Comparison of ENCODE assay signal across 15 cellular contexts in the genomic region with DNA sequence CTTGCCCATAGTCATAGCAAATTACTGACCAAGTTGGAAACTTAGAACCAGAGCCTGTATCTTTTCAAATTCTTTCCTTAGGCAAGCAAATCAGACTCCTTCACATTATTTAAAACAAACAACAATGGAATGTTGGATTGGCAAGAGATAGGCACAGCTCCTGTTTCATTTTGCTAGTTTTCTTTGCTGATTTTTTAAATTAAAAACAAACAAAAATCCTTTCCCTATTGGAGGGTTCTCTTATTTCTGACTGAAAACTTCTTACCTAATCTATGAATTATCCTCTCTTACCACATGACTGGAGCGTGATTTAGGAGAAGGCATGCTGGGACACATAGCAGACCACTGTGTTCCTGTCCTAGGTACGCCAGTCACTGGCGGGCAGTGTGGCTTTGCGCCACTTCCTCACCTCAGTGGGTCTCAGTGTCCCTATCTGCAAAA.
DNase-seq lines count a peak whose midpoint lies in the region; ATAC-seq and TF ChIP-seq lines count a peak whose summit lies in the region.
"Had no signal": no experiment of that assay in that cellular context is flagged by ENCODE, and none has a peak within 500 bp of the region (broad histone marks: within the 10 kb centered on the region; RNA-seq: fewer than 3 reads in every experiment).

No MANE protein-coding gene starts in this region.

- no peak for ATAC-seq in GM21529 (IDR thresholded peaks at IDR 0.05; ENCODE audit: unreplicated experiment)
- no peak for ATAC-seq in HG02840 (IDR thresholded peaks at IDR 0.05; ENCODE audit: low FRiP score, unreplicated experiment)
- ATAC-seq in HG03342 (IDR thresholded peaks at IDR 0.05; ENCODE audit: unreplicated experiment), result no peak
- ATAC-seq: activated naive CD4-positive, alpha-beta T cell treated with anti-CD3 and anti-CD28 coated beads, Interleukin-2, amount 50 U/mL, for 72 hours had no signal

- intact Hi-C loops in ascending aorta (cut with DNase I), result loop anchor here (5.0 kb wide), 1 partner anchor 87 kb away; no protein-coding TSS in a partner anchor

- peaks cover 5% of the 10 kb centered on the region for H3K36me3 Mint-ChIP-seq in osteocyte (ENCODE audit: unreplicated experiment)

- no peak for TF ChIP-seq CTCF in AG09319 (IDR thresholded peaks at IDR 0.05; ENCODE audit: low read depth, low read length)
- TF ChIP-seq CTCF in ascending aorta (IDR thresholded peaks at IDR 0.05), result no peak
- TF ChIP-seq CTCF in fibroblast of pulmonary artery (IDR thresholded peaks at IDR 0.05; ENCODE audit: low read length, missing control alignments), result no peak
- TF ChIP-seq CTCF in osteocyte (IDR thresholded peaks at IDR 0.05), result no peak

- H3K4me1 Mint-ChIP-seq in osteocyte (ENCODE audit: unreplicated experiment), result peaks cover 87% of the 10 kb centered on the region

- peaks cover 4 to 47% of the 10 kb centered on the region in 2 donors for H3K4me1 ChIP-seq in ascending aorta

- H3K4me3 ChIP-seq in ascending aorta (peak overlapping the region in 1 of 2 donors; percentile 34), fibroblast of pulmonary artery (replicated peaks; ENCODE audit: low read depth, low read length) (no peak overlapping the region)

- peak overlapping the region; percentile 26 for H3K4me3 Mint-ChIP-seq in osteocyte (ENCODE audit: unreplicated experiment)
- H3K4me3 Mint-ChIP-seq: nephron progenitor cell had no signal

- H3K27ac Mint-ChIP-seq in osteocyte (ENCODE audit: unreplicated experiment), result peak overlapping the region; percentile 93
- H3K27ac Mint-ChIP-seq: activated naive CD4-positive, alpha-beta T cell treated with anti-CD3 and anti-CD28 coated beads, Interleukin-2, amount 50 U/mL, for 72 hours; nephron progenitor cell had no signal

- no peaks in the 10 kb centered on the region for H3K36me3 ChIP-seq in ascending aorta

- peak overlapping the region; percentile 80 for H3K27ac ChIP-seq in ascending aorta

- peak; percentile 65 for DNase-seq in AG09319 (ENCODE audit: extremely low read depth, low read depth)
- no peak for DNase-seq in ascending aorta (ENCODE audit: low spot score in 2 of 2)
- peak; percentile 50 for DNase-seq in fibroblast of pulmonary artery (ENCODE audit: low read depth)
- DNase-seq in osteocyte (ENCODE audit: extremely low spot score, unreplicated experiment), result no peak
- DNase-seq in stimulated activated CD4-positive, alpha-beta T cell treated with anti-CD3 and anti-CD28 coated beads, Interleukin-4, amount 100 ng/mL, for 4 hours, result no peak
- DNase-seq: cortex of kidney; foreskin melanocyte; NCI-H2029; nephron progenitor cell; stimulated activated naive CD4-positive, alpha-beta T cell; T-helper 2 cell had no signal

- H3K27me3 Mint-ChIP-seq in osteocyte (ENCODE audit: unreplicated experiment), result no peaks in the 10 kb centered on the region

- no peaks in the 10 kb centered on the region for H3K9me3 ChIP-seq in ascending aorta

- H3K9me3 Mint-ChIP-seq in osteocyte (ENCODE audit: unreplicated experiment), result no peaks in the 10 kb centered on the region

- no peaks in the 10 kb centered on the region for H3K27me3 ChIP-seq in ascending aorta

Comparison
In these comparisons a context has a peak if more than half of its experiments do, and no peak if none do; other contexts are left out.
1. DNase-seq: peak in AG09319 (single experiment) and fibroblast of pulmonary artery (single experiment); none in ascending aorta (0 of 2), osteocyte (single experiment) and stimulated activated CD4-positive, alpha-beta T cell treated with anti-CD3 and anti-CD28 coated beads, Interleukin-4, amount 100 ng/mL, for 4 hours (0 of 2).